In genomic region chr17:49820773-49821172, GRCh38 we compare ENCODE assay signal across 31 cellular contexts. TPM values are rescaled to one million over a fixed set of nuclear protein-coding genes. Genes with fewer than 3 reads are reported as not detected.
A peak's percentile ranks its signal among the peaks of the same experiment; 100 is the strongest.
DNase-seq lines count a peak whose midpoint lies in the region; ATAC-seq and TF ChIP-seq lines count a peak whose summit lies in the region.
"Had no signal": no experiment of that assay in that cellular context is flagged by ENCODE, and none has a peak within 500 bp of the region (broad histone marks: within the 10 kb centered on the region; RNA-seq: fewer than 3 reads in every experiment).

No MANE protein-coding gene starts in this region.

- no peaks in the 10 kb centered on the region for H3K9me3 ChIP-seq in WERI-Rb-1 (ENCODE audit: severe bottlenecking)
- H3K9me3 ChIP-seq: A549, BLaER1, SJSA1, upper lobe of left lung had no signal

- peaks cover 83% of the 10 kb centered on the region for H3K36me3 ChIP-seq in WERI-Rb-1

- H3K4me1 Mint-ChIP-seq in activated T-cell treated with anti-CD3 and anti-CD28 coated beads, Interleukin-2, amount 50 U/mL, for 24 hours (ENCODE audit: low read depth): peaks cover 61% of the 10 kb centered on the region
- H3K4me1 Mint-ChIP-seq in activated T-cell treated with anti-CD3 and anti-CD28 coated beads, Interleukin-2, amount 50 U/mL, for 72 hours (ENCODE audit: low read depth): peaks cover 36% of the 10 kb centered on the region
- peaks cover 31% of the 10 kb centered on the region for H3K4me1 Mint-ChIP-seq in brain
- H3K4me1 Mint-ChIP-seq in natural killer cell treated with Interleukin-12 subunit alpha and Interleukin-12 subunit beta and Interleukin-15 and Interleukin-18, amount 100 ng/mL, for 72 hours (ENCODE audit: low read depth in 2 of 2): peaks cover 23 to 35% of the 10 kb centered on the region in 2 donors

- H3K27ac ChIP-seq in WERI-Rb-1: no peak overlapping the region
- H3K27ac ChIP-seq: A549, BLaER1, brain microvascular endothelial cell, SJSA1 had no signal

- DNase-seq in activated T-cell treated with anti-CD3 and anti-CD28 coated beads, Interleukin-2, amount 50 U/mL, for 24 hours: no peak
- no peak for DNase-seq in activated T-cell treated with anti-CD3 and anti-CD28 coated beads, Interleukin-2, amount 50 U/mL, for 72 hours
- DNase-seq in NCI-H82 (lab: John Stamatoyannopoulos, UW): peak; percentile 82
- no peak for DNase-seq in natural killer cell treated with Interleukin-12 subunit alpha and Interleukin-12 subunit beta and Interleukin-15 and Interleukin-18, amount 100 ng/mL, for 72 hours (ENCODE audit: low spot score)
- no peak for DNase-seq in anterior cingulate cortex (lab: John Stamatoyannopoulos, UW)
- DNase-seq in AML-193 (lab: John Stamatoyannopoulos, UW): no peak
- no peak for DNase-seq in WERI-Rb-1
- DNase-seq: activated T-cell treated with anti-CD3 and anti-CD28 coated beads, Interleukin-2, amount 50 U/mL, for 1 hour; brain microvascular endothelial cell; DMS153; GDM1; mesenchymal stem cell; NCI-H1417 treated with DMSO at 0.1 percent for 48 hours; NCI-H2107; NCI-H510A; NK-92 treated with Interleukin-12 subunit alpha and Interleukin-12 subunit beta, amount 100 ng/mL, for 24 hours; right cardiac atrium; stimulated activated CD4-positive, alpha-beta T cell treated with anti-CD3 and anti-CD28 coated beads, Interleukin-12 subunit alpha, Interleukin-12 subunit beta, amount 100 ng/mL, for 4 hours; upper lobe of left lung had no signal

- no peaks in the 10 kb centered on the region for H3K27me3 Mint-ChIP-seq in activated T-cell treated with anti-CD3 and anti-CD28 coated beads, Interleukin-2, amount 50 U/mL, for 24 hours
- H3K27me3 Mint-ChIP-seq in activated T-cell treated with anti-CD3 and anti-CD28 coated beads, Interleukin-2, amount 50 U/mL, for 72 hours (ENCODE audit: low read depth): no peaks in the 10 kb centered on the region
- H3K27me3 Mint-ChIP-seq in brain: no peaks in the 10 kb centered on the region
- no peaks in the 10 kb centered on the region for H3K27me3 Mint-ChIP-seq in natural killer cell treated with Interleukin-12 subunit alpha and Interleukin-12 subunit beta and Interleukin-15 and Interleukin-18, amount 100 ng/mL, for 72 hours
- H3K27me3 Mint-ChIP-seq: IgD-negative memory B cell had no signal

- H3K36me3 Mint-ChIP-seq in activated T-cell treated with anti-CD3 and anti-CD28 coated beads, Interleukin-2, amount 50 U/mL, for 24 hours (ENCODE audit: low read depth): peaks cover 98% of the 10 kb centered on the region
- H3K36me3 Mint-ChIP-seq in activated T-cell treated with anti-CD3 and anti-CD28 coated beads, Interleukin-2, amount 50 U/mL, for 72 hours (ENCODE audit: insufficient read depth in 2 of 2): peaks cover 6 to 33% of the 10 kb centered on the region in 2 donors
- peaks cover 82% of the 10 kb centered on the region for H3K36me3 Mint-ChIP-seq in brain
- peaks cover 23% of the 10 kb centered on the region for H3K36me3 Mint-ChIP-seq in natural killer cell treated with Interleukin-12 subunit alpha and Interleukin-12 subunit beta and Interleukin-15 and Interleukin-18, amount 100 ng/mL, for 72 hours

- peak overlapping the region; percentile 87 for H3K27ac Mint-ChIP-seq in activated T-cell treated with anti-CD3 and anti-CD28 coated beads, Interleukin-2, amount 50 U/mL, for 24 hours
- H3K27ac Mint-ChIP-seq in activated T-cell treated with anti-CD3 and anti-CD28 coated beads, Interleukin-2, amount 50 U/mL, for 72 hours: no peak overlapping the region
- peak overlapping the region in 3 of 5 experiments; percentile 33 to 76 (median 58) for H3K27ac Mint-ChIP-seq in brain
- H3K27ac Mint-ChIP-seq in natural killer cell treated with Interleukin-12 subunit alpha and Interleukin-12 subunit beta and Interleukin-15 and Interleukin-18, amount 100 ng/mL, for 72 hours: peak overlapping the region; percentile 57 to 75
- H3K27ac Mint-ChIP-seq: IgD-negative memory B cell had no signal

- H3K4me3 ChIP-seq in WERI-Rb-1 (ENCODE audit: low read depth, low read length): no peak overlapping the region
- H3K4me3 ChIP-seq: A549, BLaER1, SJSA1, upper lobe of left lung had no signal

- no peaks in the 10 kb centered on the region for H3K9me3 Mint-ChIP-seq in activated T-cell treated with anti-CD3 and anti-CD28 coated beads, Interleukin-2, amount 50 U/mL, for 24 hours
- no peaks in the 10 kb centered on the region for H3K9me3 Mint-ChIP-seq in activated T-cell treated with anti-CD3 and anti-CD28 coated beads, Interleukin-2, amount 50 U/mL, for 72 hours
- no peaks in the 10 kb centered on the region for H3K9me3 Mint-ChIP-seq in brain
- H3K9me3 Mint-ChIP-seq in natural killer cell treated with Interleukin-12 subunit alpha and Interleukin-12 subunit beta and Interleukin-15 and Interleukin-18, amount 100 ng/mL, for 72 hours: no peaks in the 10 kb centered on the region
- H3K9me3 Mint-ChIP-seq: IgD-negative memory B cell had no signal

- ATAC-seq in activated T-cell treated with anti-CD3 and anti-CD28 coated beads, Interleukin-2, amount 50 U/mL, for 72 hours (replicated peaks in 1 of 2): no peak
- no peak for ATAC-seq in natural killer cell treated with Interleukin-12 subunit alpha and Interleukin-12 subunit beta and Interleukin-15 and Interleukin-18, amount 100 ng/mL, for 72 hours
- ATAC-seq: A549, HCT116, Panc1, right cardiac atrium had no signal

- H3K4me3 Mint-ChIP-seq in activated T-cell treated with anti-CD3 and anti-CD28 coated beads, Interleukin-2, amount 50 U/mL, for 24 hours: no peak overlapping the region
- H3K4me3 Mint-ChIP-seq in activated T-cell treated with anti-CD3 and anti-CD28 coated beads, Interleukin-2, amount 50 U/mL, for 72 hours: no peak overlapping the region
- H3K4me3 Mint-ChIP-seq in brain: no peak overlapping the region
- no peak overlapping the region for H3K4me3 Mint-ChIP-seq in natural killer cell treated with Interleukin-12 subunit alpha and Interleukin-12 subunit beta and Interleukin-15 and Interleukin-18, amount 100 ng/mL, for 72 hours
- H3K4me3 Mint-ChIP-seq: IgD-negative memory B cell had no signal

- no peaks in the 10 kb centered on the region for H3K27me3 ChIP-seq in WERI-Rb-1 (ENCODE audit: insufficient read depth, low read depth, severe bottlenecking)
- H3K27me3 ChIP-seq: BLaER1, brain microvascular endothelial cell, SJSA1, upper lobe of left lung had no signal

- TF ChIP-seq CTCF in brain (conservative IDR thresholded peaks at IDR 0.05) (no peak), WERI-Rb-1 (IDR thresholded peaks at IDR 0.05; ENCODE audit: low read depth, low read length) (no peak)

RNA-seq across cellular contexts. Expression of gene TAC4, which starts 27.1 kb away (rescaled TPM):
- total RNA-seq in activated T-cell treated with anti-CD3 and anti-CD28 coated beads, Interleukin-2, amount 50 U/mL, for 72 hours: not detected
- not detected for polyA plus RNA-seq in brain (ENCODE audit: insufficient read depth, low read depth, low replicate concordance)
- not detected for total RNA-seq in natural killer cell treated with Interleukin-12 subunit alpha and Interleukin-12 subunit beta and Interleukin-15 and Interleukin-18, amount 100 ng/mL, for 72 hours
- total RNA-seq: fibroblast of lung; M059J; myocyte; osteoblast; SJSA1; T-helper 1 cell treated with Interleukin-12 subunit alpha and Interleukin-12 subunit beta and Interleukin-4 antibody, amounts not matched to agents 30 ng/mL and 1 ng/mL, for 36 hours; upper lobe of left lung had no signal
- polyA plus RNA-seq: A549, fibroblast of lung, IgD-negative memory B cell had no signal

RNA-seq across cellular contexts. Expression of gene KAT7, which starts 32.3 kb away (rescaled TPM):
- total RNA-seq in activated T-cell treated with anti-CD3 and anti-CD28 coated beads, Interleukin-2, amount 50 U/mL, for 72 hours: 10 to 100 TPM; 83.9 to 85.9 TPM
- polyA plus RNA-seq in brain (ENCODE audit: insufficient read depth, low read depth, low replicate concordance): 85.3 TPM
- total RNA-seq in natural killer cell treated with Interleukin-12 subunit alpha and Interleukin-12 subunit beta and Interleukin-15 and Interleukin-18, amount 100 ng/mL, for 72 hours: 10 to 100 TPM; 75.8 to 98.5 TPM

RNA-seq across cellular contexts. Expression of gene FAM117A, which starts 56.8 kb away (rescaled TPM):
- 10 to 100 TPM; 19.5 to 29.3 TPM for total RNA-seq in activated T-cell treated with anti-CD3 and anti-CD28 coated beads, Interleukin-2, amount 50 U/mL, for 72 hours
- polyA plus RNA-seq in brain (ENCODE audit: insufficient read depth, low read depth, low replicate concordance): 13.0 TPM
- 10 to 100 TPM; 22.4 to 36.4 TPM for total RNA-seq in natural killer cell treated with Interleukin-12 subunit alpha and Interleukin-12 subunit beta and Interleukin-15 and Interleukin-18, amount 100 ng/mL, for 72 hours
